Comparison of ENCODE assay signal across 15 cellular contexts in the genomic region with DNA sequence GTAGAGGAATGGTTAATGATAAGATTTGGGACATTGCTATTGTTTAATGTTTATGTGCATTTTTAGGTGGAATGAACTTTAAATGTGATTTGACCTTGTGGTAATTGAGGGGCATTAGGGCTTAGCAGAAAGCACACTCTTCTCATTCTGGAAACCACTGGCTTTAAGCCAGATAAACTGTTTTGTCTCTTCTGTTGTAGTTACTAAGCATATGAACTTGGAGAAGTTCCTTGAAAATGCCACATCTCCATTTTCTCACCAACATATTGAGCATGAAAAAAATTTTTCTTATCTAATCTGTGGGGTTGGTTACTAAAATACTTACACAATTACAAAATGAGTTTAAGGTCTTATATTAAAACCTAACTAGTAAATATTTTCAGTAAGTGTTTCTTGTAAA.
DNase-seq lines count a peak whose midpoint lies in the region; ATAC-seq and TF ChIP-seq lines count a peak whose summit lies in the region.
"Had no signal": no experiment of that assay in that cellular context is flagged by ENCODE, and none has a peak within 500 bp of the region (broad histone marks: within the 10 kb centered on the region; RNA-seq: fewer than 3 reads in every experiment).

No MANE protein-coding gene starts in this region.

- no peaks in the 10 kb centered on the region for H3K4me1 Mint-ChIP-seq in natural killer cell
- H3K4me1 Mint-ChIP-seq in activated CD8-positive, alpha-beta T cell treated with anti-CD3 and anti-CD28 coated beads for 36 hours (ENCODE audit: low read depth): no peaks in the 10 kb centered on the region

- H4K20me1 ChIP-seq in osteoblast (ENCODE audit: insufficient read depth, low read length): no peaks in the 10 kb centered on the region
- no peaks in the 10 kb centered on the region for H4K20me1 ChIP-seq in PC-9 (ENCODE audit: insufficient read depth)

- H2AFZ ChIP-seq in osteoblast (ENCODE audit: low read length): no peak overlapping the region
- H2AFZ ChIP-seq in PC-9: no peak overlapping the region

- POLR2A ChIA-PET in PC-9 (lab: Charles Lee; ENCODE audit: unreplicated experiment): no interaction called here
- POLR2A ChIA-PET in activated CD8-positive, alpha-beta T cell treated with anti-CD3 and anti-CD28 coated beads for 36 hours (lab: Charles Lee): no interaction called here

- H3K27me3 Mint-ChIP-seq in natural killer cell (ENCODE audit: low read depth in 2 of 2): no peaks in the 10 kb centered on the region
- H3K27me3 Mint-ChIP-seq in activated CD8-positive, alpha-beta T cell treated with anti-CD3 and anti-CD28 coated beads for 36 hours: no peaks in the 10 kb centered on the region

- DNase-seq in NCI-H2029 (lab: John Stamatoyannopoulos, UW) (peak; percentile 2), NCI-H2029 treated with DMSO at 0.1 percent for 48 hours (lab: John Stamatoyannopoulos, UW) (no peak), NCI-H1092 treated with DMSO at 0.1 percent for 48 hours (lab: John Stamatoyannopoulos, UW) (peak; percentile 44), cardiac fibroblast (ENCODE audit: low read depth in 2 of 2) (peak; percentile 22 to 87), osteoblast (ENCODE audit: insufficient read length, low spot score, missing footprints) (no peak), PC-9 (no peak), natural killer cell (no peak)
- no peak for DNase-seq in activated CD8-positive, alpha-beta T cell treated with anti-CD3 and anti-CD28 coated beads for 36 hours
- DNase-seq: 8988T, HCEC 1CT, NCI-H146, NCI-H524, RPMI8226 had no signal

- H3K27ac Mint-ChIP-seq in natural killer cell: no peak overlapping the region
- no peak overlapping the region for H3K27ac Mint-ChIP-seq in activated CD8-positive, alpha-beta T cell treated with anti-CD3 and anti-CD28 coated beads for 36 hours

- H3K36me3 ChIP-seq in osteoblast (ENCODE audit: insufficient read depth, low read length): no peaks in the 10 kb centered on the region
- H3K36me3 ChIP-seq in PC-9 (ENCODE audit: low read depth): no peaks in the 10 kb centered on the region
- H3K36me3 ChIP-seq: SJSA1 had no signal

- H3K27me3 ChIP-seq in osteoblast (ENCODE audit: insufficient read depth, low read length) (no peaks in the 10 kb centered on the region), PC-9 (ENCODE audit: insufficient read depth, low read depth) (no peaks in the 10 kb centered on the region)
- H3K27me3 ChIP-seq: SJSA1 had no signal

- H3K9me3 ChIP-seq in osteoblast (ENCODE audit: low read depth, low read length): no peaks in the 10 kb centered on the region
- no peaks in the 10 kb centered on the region for H3K9me3 ChIP-seq in PC-9 (ENCODE audit: insufficient read depth, low read depth)
- H3K9me3 ChIP-seq: SJSA1 had no signal

- peaks cover 5 to 6% of the 10 kb centered on the region in 2 donors for H3K9me3 Mint-ChIP-seq in natural killer cell
- H3K9me3 Mint-ChIP-seq in activated CD8-positive, alpha-beta T cell treated with anti-CD3 and anti-CD28 coated beads for 36 hours: peaks cover 1% of the 10 kb centered on the region

- H3K4me2 ChIP-seq in osteoblast (ENCODE audit: insufficient read depth, low read length) (no peak overlapping the region), PC-9 (no peak overlapping the region)

- no peaks in the 10 kb centered on the region for H3F3A ChIP-seq in PC-9 (ENCODE audit: insufficient read depth, low read depth)

- no peaks in the 10 kb centered on the region for H3K36me3 Mint-ChIP-seq in natural killer cell
- H3K36me3 Mint-ChIP-seq in activated CD8-positive, alpha-beta T cell treated with anti-CD3 and anti-CD28 coated beads for 36 hours (ENCODE audit: low read depth): no peaks in the 10 kb centered on the region

- H3K4me1 ChIP-seq in osteoblast (ENCODE audit: insufficient read depth, low read length) (peaks cover 12% of the 10 kb centered on the region), PC-9 (replicated peaks; ENCODE audit: insufficient read depth) (no peaks in the 10 kb centered on the region)
- H3K4me1 ChIP-seq: SJSA1 had no signal

- no TSS peak for BruUV-seq in PC-9 (replicated peaks; lab: Mats Ljungman, UMichigan)

- intact Hi-C loops in PC-9 (cut with micrococcal nuclease; ENCODE audit: unreplicated experiment) (no loop called here), natural killer cell (cut with micrococcal nuclease) (no loop called here)
- intact Hi-C loops in activated CD8-positive, alpha-beta T cell treated with anti-CD3 and anti-CD28 coated beads for 36 hours (cut with micrococcal nuclease): no loop called here

- H3K79me2 ChIP-seq in osteoblast (ENCODE audit: insufficient read depth, low read length): no peaks in the 10 kb centered on the region
- H3K79me2 ChIP-seq in PC-9 (ENCODE audit: low read depth): no peaks in the 10 kb centered on the region

- TF ChIP-seq CTCF in cardiac fibroblast (IDR thresholded peaks at IDR 0.05; ENCODE audit: low read depth, low read length) (no peak), osteoblast (IDR thresholded peaks at IDR 0.05; ENCODE audit: extremely low read depth, low read depth, low read length) (no peak), PC-9 (conservative IDR thresholded peaks at IDR 0.05) (no peak), natural killer cell (IDR thresholded peaks at IDR 0.05) (no peak)
- no peak for TF ChIP-seq CTCF in activated CD8-positive, alpha-beta T cell treated with anti-CD3 and anti-CD28 coated beads for 36 hours (IDR thresholded peaks at IDR 0.05)

- no peaks in the 10 kb centered on the region for H3K9me2 ChIP-seq in PC-9 (ENCODE audit: insufficient read depth)

- H3K4me3 ChIP-seq in cardiac fibroblast (replicated peaks in 1 of 2; ENCODE audit: low read depth in 2 of 2, low read length in 2 of 2) (no peak overlapping the region), osteoblast (ENCODE audit: insufficient read depth, low read length) (no peak overlapping the region), PC-9 (no peak overlapping the region)
- H3K4me3 ChIP-seq: GM12878, SJSA1 had no signal

- CTCF ChIA-PET in PC-9 (lab: Charles Lee): no interaction called here
- CTCF ChIA-PET in activated CD8-positive, alpha-beta T cell treated with anti-CD3 and anti-CD28 coated beads for 36 hours (lab: Charles Lee): no interaction called here

- H3K27ac ChIP-seq in osteoblast (ENCODE audit: low read depth, low read length) (peak overlapping the region; percentile 35), PC-9 (no peak overlapping the region)
- H3K27ac ChIP-seq: SJSA1 had no signal

- ATAC-seq in natural killer cell: no peak
- ATAC-seq in activated CD8-positive, alpha-beta T cell treated with anti-CD3 and anti-CD28 coated beads for 36 hours: no peak
- ATAC-seq: GM12878 had no signal

- H3K4me3 Mint-ChIP-seq in natural killer cell: no peak overlapping the region
- no peak overlapping the region for H3K4me3 Mint-ChIP-seq in activated CD8-positive, alpha-beta T cell treated with anti-CD3 and anti-CD28 coated beads for 36 hours

Comparison
In these comparisons a context has a peak if more than half of its experiments do, and no peak if none do; other contexts are left out.
1. DNase-seq: peak in NCI-H2029 (single experiment), NCI-H1092 treated with DMSO at 0.1 percent for 48 hours (single experiment) and cardiac fibroblast (2 of 2); none in NCI-H2029 treated with DMSO at 0.1 percent for 48 hours (single experiment), osteoblast (single experiment), PC-9 (0 of 2), natural killer cell (single experiment) and activated CD8-positive, alpha-beta T cell treated with anti-CD3 and anti-CD28 coated beads for 36 hours (single experiment).